Comparison of ENCODE assay signal across 10 cellular contexts in the genomic region with DNA sequence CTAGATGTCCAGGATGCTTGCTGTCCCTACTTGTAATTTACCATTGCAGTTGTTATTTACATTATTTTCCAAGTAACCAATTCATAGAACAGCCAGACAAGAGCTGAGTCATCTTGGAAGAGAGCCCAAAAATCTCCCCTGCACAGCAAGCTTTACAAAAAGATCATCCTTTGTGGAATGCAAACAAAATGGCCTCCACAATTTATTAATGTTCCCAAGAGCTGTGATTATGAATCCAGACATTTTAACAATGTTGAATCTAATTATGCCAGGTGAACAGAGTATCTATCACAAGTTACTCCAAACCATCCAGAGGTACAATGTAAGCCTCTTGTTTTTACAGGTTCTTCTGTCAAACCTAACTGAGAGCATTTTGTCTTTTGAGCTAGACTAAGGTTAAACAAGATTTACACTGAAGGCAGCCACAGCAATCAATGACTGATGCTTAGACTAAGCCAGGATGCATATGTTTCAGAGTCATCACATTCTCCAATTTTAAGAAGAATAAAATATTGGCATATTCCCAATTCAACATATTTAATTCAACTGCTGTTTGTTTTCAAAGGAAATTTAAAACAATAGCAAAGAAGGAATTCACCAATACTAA.
DNase-seq lines count a peak whose midpoint lies in the region; ATAC-seq and TF ChIP-seq lines count a peak whose summit lies in the region.
"Had no signal": no experiment of that assay in that cellular context is flagged by ENCODE, and none has a peak within 500 bp of the region (broad histone marks: within the 10 kb centered on the region; RNA-seq: fewer than 3 reads in every experiment).

No MANE protein-coding gene starts in this region.

- H3K4me1 ChIP-seq in HAP-1, result peaks cover 14% of the 10 kb centered on the region
- H3K4me1 ChIP-seq in upper lobe of left lung, result no peaks in the 10 kb centered on the region

- ATAC-seq in upper lobe of left lung (ENCODE audit: low FRiP score in 2 of 2), result no peak

- no peaks in the 10 kb centered on the region for H3K9me3 Mint-ChIP-seq in activated T-helper 2 cell treated with anti-CD3 and anti-CD28 coated beads, Interferon-gamma antibody, Interleukin-2, Interleukin-4, amounts not matched to agents 10 μg/mL and 5 μg/mL and 100 μg/mL, durations not matched to agents 14 hours and 24 hours and 36 hours
- H3K9me3 Mint-ChIP-seq: central memory CD8-positive, alpha-beta T cell had no signal

- no peak for TF ChIP-seq EP300 in upper lobe of left lung (IDR thresholded peaks at IDR 0.05)

- TF ChIP-seq CTCF in upper lobe of left lung (IDR thresholded peaks at IDR 0.05), result no peak

- intact Hi-C loops in activated T-helper 2 cell treated with anti-CD3 and anti-CD28 coated beads, Interferon-gamma antibody, Interleukin-2, Interleukin-4, amounts not matched to agents 10 μg/mL and 5 μg/mL and 100 μg/mL, durations not matched to agents 14 hours and 24 hours and 36 hours (cut with micrococcal nuclease), result no loop called here

- H3K4me3 Mint-ChIP-seq in activated T-helper 2 cell treated with anti-CD3 and anti-CD28 coated beads, Interferon-gamma antibody, Interleukin-2, Interleukin-4, amounts not matched to agents 10 μg/mL and 5 μg/mL and 100 μg/mL, durations not matched to agents 14 hours and 24 hours and 36 hours (ENCODE audit: low read depth), result no peak overlapping the region
- H3K4me3 Mint-ChIP-seq: central memory CD8-positive, alpha-beta T cell had no signal

- H3K36me3 ChIP-seq in HAP-1 (replicated peaks), result no peaks in the 10 kb centered on the region
- H3K36me3 ChIP-seq in upper lobe of left lung, result no peaks in the 10 kb centered on the region

- H3K27me3 ChIP-seq in HAP-1 (ENCODE audit: low read depth) (no peaks in the 10 kb centered on the region), upper lobe of left lung (no peaks in the 10 kb centered on the region)

- H3K9me3 ChIP-seq in HAP-1, result no peaks in the 10 kb centered on the region
- H3K9me3 ChIP-seq in upper lobe of left lung, result no peaks in the 10 kb centered on the region

- H3K27ac Mint-ChIP-seq in activated T-helper 2 cell treated with anti-CD3 and anti-CD28 coated beads, Interferon-gamma antibody, Interleukin-2, Interleukin-4, amounts not matched to agents 10 μg/mL and 5 μg/mL and 100 μg/mL, durations not matched to agents 14 hours and 24 hours and 36 hours, result no peak overlapping the region

- H3K4me1 Mint-ChIP-seq in activated T-helper 2 cell treated with anti-CD3 and anti-CD28 coated beads, Interferon-gamma antibody, Interleukin-2, Interleukin-4, amounts not matched to agents 10 μg/mL and 5 μg/mL and 100 μg/mL, durations not matched to agents 14 hours and 24 hours and 36 hours (ENCODE audit: low read depth), result no peaks in the 10 kb centered on the region
- H3K4me1 Mint-ChIP-seq: central memory CD8-positive, alpha-beta T cell had no signal

- H3K27ac ChIP-seq in upper lobe of left lung, result no peak overlapping the region
- H3K27ac ChIP-seq: KMS-11 had no signal

- no peaks in the 10 kb centered on the region for H3K27me3 Mint-ChIP-seq in activated T-helper 2 cell treated with anti-CD3 and anti-CD28 coated beads, Interferon-gamma antibody, Interleukin-2, Interleukin-4, amounts not matched to agents 10 μg/mL and 5 μg/mL and 100 μg/mL, durations not matched to agents 14 hours and 24 hours and 36 hours (ENCODE audit: low read depth)
- H3K27me3 Mint-ChIP-seq: central memory CD8-positive, alpha-beta T cell had no signal

- no peaks in the 10 kb centered on the region for H3K36me3 Mint-ChIP-seq in activated T-helper 2 cell treated with anti-CD3 and anti-CD28 coated beads, Interferon-gamma antibody, Interleukin-2, Interleukin-4, amounts not matched to agents 10 μg/mL and 5 μg/mL and 100 μg/mL, durations not matched to agents 14 hours and 24 hours and 36 hours (ENCODE audit: low read depth)

- in situ Hi-C loops in HAP-1 (cut with MboI; ENCODE audit: low sequenced_read_pairs), result no loop called here

- DNase-seq in AG08395 (ENCODE audit: low spot score), result peak; percentile 69
- DNase-seq in HAP-1 (ENCODE audit: low spot score in 2 of 2), result peak; percentile 29 to 37
- peak; percentile 73 for DNase-seq in SHP77 treated with DMSO at 0.1 percent for 48 hours (lab: John Stamatoyannopoulos, UW)
- DNase-seq in foreskin melanocyte, result peak; percentile 84
- DNase-seq in activated CD4-positive, CD25-positive, alpha-beta regulatory T cell (lab: John Stamatoyannopoulos, UW), result no peak
- no peak for DNase-seq in activated T-helper 2 cell treated with anti-CD3 and anti-CD28 coated beads, Interferon-gamma antibody, Interleukin-2, Interleukin-4, amounts not matched to agents 10 μg/mL and 5 μg/mL and 100 μg/mL, durations not matched to agents 14 hours and 24 hours and 36 hours (ENCODE audit: low spot score)
- no peak for DNase-seq in activated CD8-positive, alpha-beta memory T cell treated with anti-CD3 and anti-CD28 coated beads, Interleukin-2, amount 50 U/mL, for 4 hours
- no peak for DNase-seq in upper lobe of left lung

- no peak overlapping the region for H3K4me3 ChIP-seq in HAP-1
- no peak overlapping the region for H3K4me3 ChIP-seq in upper lobe of left lung

- no peak for TF ChIP-seq POLR2A in upper lobe of left lung (IDR thresholded peaks at IDR 0.05)

Comparison
In these comparisons a context has a peak if more than half of its experiments do, and no peak if none do; other contexts are left out.
1. DNase-seq: peak in AG08395 (single experiment), HAP-1 (2 of 2), SHP77 treated with DMSO at 0.1 percent for 48 hours (single experiment) and foreskin melanocyte (single experiment); none in activated CD4-positive, CD25-positive, alpha-beta regulatory T cell (0 of 4), activated T-helper 2 cell treated with anti-CD3 and anti-CD28 coated beads, Interferon-gamma antibody, Interleukin-2, Interleukin-4, amounts not matched to agents 10 μg/mL and 5 μg/mL and 100 μg/mL, durations not matched to agents 14 hours and 24 hours and 36 hours (single experiment), activated CD8-positive, alpha-beta memory T cell treated with anti-CD3 and anti-CD28 coated beads, Interleukin-2, amount 50 U/mL, for 4 hours (single experiment) and upper lobe of left lung (0 of 2).